In genomic region chr9:84991506-84991855, GRCh38 we compare ENCODE assay signal across 29 cellular contexts.
DNase-seq lines count a peak whose midpoint lies in the region; ATAC-seq and TF ChIP-seq lines count a peak whose summit lies in the region.
"Had no signal": no experiment of that assay in that cellular context is flagged by ENCODE, and none has a peak within 500 bp of the region (broad histone marks: within the 10 kb centered on the region; RNA-seq: fewer than 3 reads in every experiment).

No MANE protein-coding gene starts in this region.

- H3K36me3 ChIP-seq in breast epithelium = no peaks in the 10 kb centered on the region
- no peaks in the 10 kb centered on the region for H3K36me3 ChIP-seq in endodermal cell (ENCODE audit: control insufficient read depth, insufficient read depth, low read length)
- H3K36me3 ChIP-seq in tibial nerve = no peaks in the 10 kb centered on the region
- H3K36me3 ChIP-seq: tibial artery had no signal

- H3K4me3 Mint-ChIP-seq in MCF 10A (ENCODE audit: unreplicated experiment) = no peak overlapping the region
- H3K4me3 Mint-ChIP-seq in endodermal cell = no peak overlapping the region
- no peak overlapping the region for H3K4me3 Mint-ChIP-seq in neural crest cell
- H3K4me3 Mint-ChIP-seq: activated B cell treated with CpG ODN at 0.5 μM for 24 hours; activated CD4-positive, alpha-beta T cell treated with anti-CD3 and anti-CD28 coated beads, Interleukin-2, amount 10 ng/mL, durations not matched to agents 7 days and 5 days; activated naive CD8-positive, alpha-beta T cell treated with anti-CD3 and anti-CD28 coated beads for 36 hours; CD4-positive, alpha-beta T cell; HFFc6; natural killer cell treated with Interleukin-12 subunit alpha and Interleukin-12 subunit beta and Interleukin-15 and Interleukin-18, amount 100 ng/mL, for 72 hours; stimulated activated naive CD8-positive, alpha-beta T cell treated with anti-CD3 and anti-CD28 coated beads, Interleukin-15, Interleukin-2, amounts not matched to agents 100 ng/mL and 50 ng/mL, for 24 hours; T-helper 1 cell treated with Interleukin-12 subunit alpha and Interleukin-12 subunit beta and Interleukin-4 antibody, amounts not matched to agents 30 μg/mL and 1 μg/mL, for 36 hours had no signal

- POLR2A ChIA-PET in MCF 10A (lab: Yijun Ruan, JAX) = no interaction called here

- CTCF ChIA-PET in MCF 10A (lab: Yijun Ruan, JAX) = interaction anchor here (0.6 kb wide), 1 partner anchor 95 kb away, joined by 3 read pairs; no protein-coding TSS in a partner anchor

- DNase-seq in breast epithelium (ENCODE audit: low spot score in 2 of 2) (no peak), MCF 10A (ENCODE audit: unreplicated experiment) (no peak), endodermal cell (no peak), neural crest cell (ENCODE audit: low read depth, low spot score) (no peak), tibial nerve (ENCODE audit: low spot score in 2 of 2) (no peak), mucosa of gallbladder (ENCODE audit: low spot score) (no peak), foreskin keratinocyte (no peak)
- DNase-seq: activated B cell treated with CpG ODN at 0.5 μM for 24 hours; activated CD4-positive, alpha-beta T cell treated with anti-CD3 and anti-CD28 coated beads, Interleukin-2, amount 10 ng/mL, durations not matched to agents 7 days and 5 days; activated effector memory CD4-positive, alpha-beta T cell treated with Interleukin-2 at 50 U/mL for 16 hours; activated naive CD8-positive, alpha-beta T cell treated with anti-CD3 and anti-CD28 coated beads for 36 hours; CD4-positive, alpha-beta T cell; GOT3; HFFc6; NCI-H1092; NCI-H1694 treated with DMSO at 0.1 percent for 48 hours; NCI-H2171 treated with DMSO at 0.1 percent for 48 hours; NCI-H510A; NK-92 treated with Interleukin-12 subunit alpha and Interleukin-12 subunit beta, amount 100 ng/mL, for 24 hours; right cardiac atrium; SK-N-SH; tibial artery had no signal

- no peak for TF ChIP-seq EP300 in tibial nerve (IDR thresholded peaks at IDR 0.05)

- no peaks in the 10 kb centered on the region for H3K27me3 ChIP-seq in breast epithelium
- peaks cover 33% of the 10 kb centered on the region for H3K27me3 ChIP-seq in endodermal cell (ENCODE audit: control insufficient read depth, insufficient read depth, low read length, poor library complexity, severe bottlenecking)
- no peaks in the 10 kb centered on the region for H3K27me3 ChIP-seq in tibial nerve
- H3K27me3 ChIP-seq in foreskin keratinocyte = no peaks in the 10 kb centered on the region
- H3K27me3 ChIP-seq: tibial artery had no signal

- TF ChIP-seq CTCF in breast epithelium (IDR thresholded peaks at IDR 0.05) = no peak
- TF ChIP-seq CTCF in MCF 10A (IDR thresholded peaks at IDR 0.05; ENCODE audit: unreplicated experiment) = no peak
- TF ChIP-seq CTCF in endodermal cell (conservative IDR thresholded peaks at IDR 0.05) = no peak
- no peak for TF ChIP-seq CTCF in neural crest cell (conservative IDR thresholded peaks at IDR 0.05)
- no peak for TF ChIP-seq CTCF in tibial nerve (IDR thresholded peaks at IDR 0.05)
- TF ChIP-seq CTCF in foreskin keratinocyte (conservative IDR thresholded peaks at IDR 0.05) = no peak

- H3K27ac ChIP-seq in breast epithelium (peak overlapping the region; percentile 81 to 86), endodermal cell (ENCODE audit: low read depth, low read length) (peak overlapping the region; percentile 40), tibial nerve (peak overlapping the region; percentile 31 to 95 (median 74)), foreskin keratinocyte (no peak overlapping the region)
- H3K27ac ChIP-seq: parathyroid adenoma, tibial artery had no signal

- H3K27me3 Mint-ChIP-seq in MCF 10A (ENCODE audit: insufficient read depth, unreplicated experiment) (no peaks in the 10 kb centered on the region), endodermal cell (ENCODE audit: insufficient read depth) (peaks cover 80% of the 10 kb centered on the region), neural crest cell (ENCODE audit: low read depth) (no peaks in the 10 kb centered on the region)
- H3K27me3 Mint-ChIP-seq: activated B cell treated with CpG ODN at 0.5 μM for 24 hours; activated CD4-positive, alpha-beta T cell treated with anti-CD3 and anti-CD28 coated beads, Interleukin-2, amount 10 ng/mL, durations not matched to agents 7 days and 5 days had no signal

- H3K9me3 ChIP-seq in breast epithelium (no peaks in the 10 kb centered on the region), endodermal cell (ENCODE audit: control insufficient read depth, low read length) (no peaks in the 10 kb centered on the region), tibial nerve (no peaks in the 10 kb centered on the region)
- H3K9me3 ChIP-seq: SK-N-SH, tibial artery had no signal

- intact Hi-C loops in breast epithelium (cut with DNase I; ENCODE audit: low total_unique reads) (no loop called here), MCF 10A (cut with micrococcal nuclease) (no loop called here)

- 81 to 84% methylated on average over 3 to 6 of the region's 6 CpGs for WGBS in endodermal cell (ENCODE audit: insufficient coverage in 1 of 2, insufficient read length in 1 of 2), 2 experiments
- 38 to 69% methylated on average over 6 of the region's 6 CpGs for WGBS in tibial nerve, 2 donors

- H3K27ac Mint-ChIP-seq in MCF 10A (ENCODE audit: low read depth, unreplicated experiment) (no peak overlapping the region), endodermal cell (no peak overlapping the region), neural crest cell (ENCODE audit: unreplicated experiment) (peak overlapping the region; percentile 39)
- H3K27ac Mint-ChIP-seq: activated B cell treated with CpG ODN at 0.5 μM for 24 hours; activated CD4-positive, alpha-beta T cell treated with anti-CD3 and anti-CD28 coated beads, Interleukin-2, amount 10 ng/mL, durations not matched to agents 7 days and 5 days; activated naive CD8-positive, alpha-beta T cell treated with anti-CD3 and anti-CD28 coated beads for 36 hours; CD4-positive, alpha-beta T cell; HFFc6; natural killer cell treated with Interleukin-12 subunit alpha and Interleukin-12 subunit beta and Interleukin-15 and Interleukin-18, amount 100 ng/mL, for 72 hours; stimulated activated naive CD8-positive, alpha-beta T cell treated with anti-CD3 and anti-CD28 coated beads, Interleukin-15, Interleukin-2, amounts not matched to agents 100 ng/mL and 50 ng/mL, for 24 hours; T-helper 1 cell treated with Interleukin-12 subunit alpha and Interleukin-12 subunit beta and Interleukin-4 antibody, amounts not matched to agents 30 μg/mL and 1 μg/mL, for 36 hours had no signal

- H3K4me1 ChIP-seq in breast epithelium (peaks cover 0 to 3% of the 10 kb centered on the region in 2 donors), endodermal cell (ENCODE audit: control insufficient read depth, insufficient read depth, low read length) (no peaks in the 10 kb centered on the region), tibial nerve (peaks cover 0 to 15% (median 12%) of the 10 kb centered on the region in 4 donors), foreskin keratinocyte (no peaks in the 10 kb centered on the region)
- H3K4me1 ChIP-seq: parathyroid adenoma, tibial artery had no signal

- TF ChIP-seq POLR2A in breast epithelium (IDR thresholded peaks at IDR 0.05) (no peak), tibial nerve (IDR thresholded peaks at IDR 0.05) (no peak)

- ATAC-seq in foreskin keratinocyte (no peak), HG02798 (IDR thresholded peaks at IDR 0.05; ENCODE audit: poor library complexity, unreplicated experiment) (no peak)
- ATAC-seq: K562; natural killer cell treated with Interleukin-12 subunit alpha and Interleukin-12 subunit beta and Interleukin-15 and Interleukin-18, amount 100 ng/mL, for 72 hours; right cardiac atrium had no signal

- BruUV-seq in MCF 10A (replicated peaks; lab: Mats Ljungman, UMichigan) = no TSS peak

- H3K36me3 Mint-ChIP-seq in MCF 10A (ENCODE audit: insufficient read depth, unreplicated experiment) (peaks cover 4% of the 10 kb centered on the region), endodermal cell (ENCODE audit: low read depth) (no peaks in the 10 kb centered on the region), neural crest cell (ENCODE audit: low read depth) (no peaks in the 10 kb centered on the region)
- H3K36me3 Mint-ChIP-seq: activated naive CD8-positive, alpha-beta T cell treated with anti-CD3 and anti-CD28 coated beads for 36 hours; natural killer cell treated with Interleukin-12 subunit alpha and Interleukin-12 subunit beta and Interleukin-15 and Interleukin-18, amount 100 ng/mL, for 72 hours had no signal

- H3K9me3 Mint-ChIP-seq in MCF 10A (ENCODE audit: unreplicated experiment) = no peaks in the 10 kb centered on the region
- no peaks in the 10 kb centered on the region for H3K9me3 Mint-ChIP-seq in endodermal cell
- H3K9me3 Mint-ChIP-seq in neural crest cell = no peaks in the 10 kb centered on the region
- H3K9me3 Mint-ChIP-seq: activated B cell treated with CpG ODN at 0.5 μM for 24 hours; activated CD4-positive, alpha-beta T cell treated with anti-CD3 and anti-CD28 coated beads, Interleukin-2, amount 10 ng/mL, durations not matched to agents 7 days and 5 days; activated naive CD8-positive, alpha-beta T cell treated with anti-CD3 and anti-CD28 coated beads for 36 hours; CD4-positive, alpha-beta T cell; natural killer cell treated with Interleukin-12 subunit alpha and Interleukin-12 subunit beta and Interleukin-15 and Interleukin-18, amount 100 ng/mL, for 72 hours; stimulated activated naive CD8-positive, alpha-beta T cell treated with anti-CD3 and anti-CD28 coated beads, Interleukin-15, Interleukin-2, amounts not matched to agents 100 ng/mL and 50 ng/mL, for 24 hours; T-helper 1 cell treated with Interleukin-12 subunit alpha and Interleukin-12 subunit beta and Interleukin-4 antibody, amounts not matched to agents 30 μg/mL and 1 μg/mL, for 36 hours had no signal

- H3K9ac ChIP-seq in endodermal cell (ENCODE audit: extremely low read depth, low read length, poor library complexity, severe bottlenecking) = no peak overlapping the region
- H3K9ac ChIP-seq: parathyroid adenoma, SK-N-SH had no signal

- H3K4me3 ChIP-seq in breast epithelium (no peak overlapping the region), endodermal cell (ENCODE audit: low read length) (no peak overlapping the region), tibial nerve (no peak overlapping the region)
- H3K4me3 ChIP-seq: K562, smooth muscle cell, tibial artery had no signal

- H3K4me1 Mint-ChIP-seq in MCF 10A (ENCODE audit: insufficient read depth, unreplicated experiment) (peaks cover 14% of the 10 kb centered on the region), endodermal cell (peaks cover 16% of the 10 kb centered on the region), neural crest cell (peaks cover 41% of the 10 kb centered on the region)
- H3K4me1 Mint-ChIP-seq: activated B cell treated with CpG ODN at 0.5 μM for 24 hours; activated CD4-positive, alpha-beta T cell treated with anti-CD3 and anti-CD28 coated beads, Interleukin-2, amount 10 ng/mL, durations not matched to agents 7 days and 5 days; activated naive CD8-positive, alpha-beta T cell treated with anti-CD3 and anti-CD28 coated beads for 36 hours had no signal
